8 cellular contexts compared by ENCODE assay signal in the genomic region with DNA sequence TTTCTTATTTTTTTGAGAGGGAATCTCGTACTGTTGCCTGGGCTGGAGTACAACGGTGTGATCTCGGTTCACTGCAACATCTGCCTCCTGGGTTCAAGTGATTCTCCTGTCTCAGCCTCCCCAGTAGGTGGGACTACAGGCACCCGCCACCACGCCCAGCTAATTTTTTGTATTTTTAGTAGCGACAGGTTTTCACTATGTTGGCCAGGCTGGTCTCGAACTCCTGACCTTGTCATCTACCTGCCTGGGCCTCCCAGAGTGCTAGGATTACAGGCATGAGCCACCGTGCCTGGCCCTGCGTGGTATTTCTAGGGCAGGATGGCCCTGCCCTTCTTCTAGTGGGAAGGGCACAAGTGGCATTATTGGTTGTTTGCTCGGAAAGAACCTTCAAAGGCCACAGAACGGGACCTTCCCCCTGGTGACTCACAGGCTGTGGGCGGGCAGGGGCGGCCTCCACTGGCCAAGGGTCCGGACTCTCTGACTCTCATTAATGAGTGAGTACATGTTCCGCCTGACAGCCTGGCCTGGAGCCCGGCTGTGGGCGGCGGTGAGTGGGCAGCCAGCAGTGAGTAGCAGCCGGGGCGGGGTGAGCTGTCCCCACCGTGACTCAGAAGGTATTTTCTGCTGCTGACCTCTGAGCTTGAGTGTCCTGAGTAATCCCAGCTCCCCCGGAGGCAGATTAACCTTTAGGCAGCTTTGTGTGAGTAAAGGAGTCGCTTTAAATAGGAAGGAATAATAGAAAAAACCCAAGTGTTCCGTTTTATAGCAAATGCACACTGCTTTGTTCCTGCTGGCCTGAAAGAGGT. TPM values are rescaled to one million over a fixed set of nuclear protein-coding genes. Genes with fewer than 3 reads are reported as not detected.
DNase-seq lines count a peak whose midpoint lies in the region; ATAC-seq and TF ChIP-seq lines count a peak whose summit lies in the region.

No MANE protein-coding gene starts in this region.

- no peak for TF ChIP-seq POLR2A in HCT116 (IDR thresholded peaks at IDR 0.05; ENCODE audit: borderline replicate concordance, extremely low read depth, insufficient read depth, insufficient read length)

- peak overlapping the region; percentile 92 for H3K27ac Mint-ChIP-seq in activated CD8-positive, alpha-beta T cell treated with anti-CD3 and anti-CD28 coated beads for 36 hours
- peak overlapping the region; percentile 75 for H3K27ac Mint-ChIP-seq in endodermal cell

- H3K4me1 ChIP-seq in HCT116 (ENCODE audit: control insufficient read depth in 1 of 2, insufficient read depth in 2 of 2, low read length in 2 of 2) (peaks cover 55 to 73% of the 10 kb centered on the region in 2 experiments), endodermal cell (ENCODE audit: control insufficient read depth, insufficient read depth, low read length) (peaks cover 20% of the 10 kb centered on the region)

- peaks cover 71% of the 10 kb centered on the region for H3K4me1 Mint-ChIP-seq in activated CD8-positive, alpha-beta T cell treated with anti-CD3 and anti-CD28 coated beads for 36 hours (ENCODE audit: low read depth)
- H3K4me1 Mint-ChIP-seq in endodermal cell = peaks cover 32% of the 10 kb centered on the region

- CTCF ChIA-PET in HCT116 (lab: Charles Lee) = interaction anchor here (0.6 to 0.9 kb wide), 2 partner anchors 9 to 13 kb away, joined by 3 read pairs; no protein-coding TSS in a partner anchor
- CTCF ChIA-PET in activated CD8-positive, alpha-beta T cell treated with anti-CD3 and anti-CD28 coated beads for 36 hours (lab: Charles Lee) = interaction anchor here (1.2 kb wide), 1 partner anchor 10 kb away, joined by 5 read pairs; no protein-coding TSS in a partner anchor

- peak; percentile 84 for ATAC-seq in HCT116
- ATAC-seq in activated CD8-positive, alpha-beta T cell treated with anti-CD3 and anti-CD28 coated beads for 36 hours = peak; percentile 60

- peak overlapping the region; percentile 63 for H3K4me3 Mint-ChIP-seq in activated CD8-positive, alpha-beta T cell treated with anti-CD3 and anti-CD28 coated beads for 36 hours
- H3K4me3 Mint-ChIP-seq in endodermal cell = no peak overlapping the region

- H3K9me3 ChIP-seq in HCT116 (ENCODE audit: control insufficient read depth in 1 of 2, insufficient read depth in 1 of 2, low read depth in 1 of 2, low read length in 2 of 2) (no peaks in the 10 kb centered on the region), endodermal cell (ENCODE audit: control insufficient read depth, low read length) (no peaks in the 10 kb centered on the region)

- POLR2A ChIA-PET in HCT116 (lab: Charles Lee) = interaction anchor here (0.5 to 1.7 kb wide), 7 partner anchors 11 to 109 kb away, joined by 3 to 6 read pairs (median 4); a partner anchor contains a TSS
- POLR2A ChIA-PET in activated CD8-positive, alpha-beta T cell treated with anti-CD3 and anti-CD28 coated beads for 36 hours (lab: Charles Lee) = interaction anchor here (1.2 to 1.5 kb wide), 2 partner anchors 44 to 65 kb away, joined by 4 to 6 read pairs; no protein-coding TSS in a partner anchor

- TF ChIP-seq CTCF in GM10266 (IDR thresholded peaks at IDR 0.05; ENCODE audit: control insufficient read depth, insufficient read depth, low read depth, missing control alignments) (peak; percentile 35), HCT116 (IDR thresholded peaks at IDR 0.05 in 2 of 3, conservative IDR thresholded peaks at IDR 0.05 in 1 of 3; ENCODE audit: borderline replicate concordance in 1 of 3, insufficient read depth in 1 of 3, low read depth in 2 of 3, low read length in 2 of 3) (no peak), endodermal cell (conservative IDR thresholded peaks at IDR 0.05) (no peak)
- TF ChIP-seq CTCF in activated CD8-positive, alpha-beta T cell treated with anti-CD3 and anti-CD28 coated beads for 36 hours (IDR thresholded peaks at IDR 0.05) = no peak

- peaks cover 97% of the 10 kb centered on the region for H3K79me2 ChIP-seq in HCT116 (ENCODE audit: insufficient read depth, low read length)

- H3K9ac ChIP-seq in HCT116 (ENCODE audit: low read length) (peak overlapping the region; percentile 99), endodermal cell (ENCODE audit: extremely low read depth, low read length, poor library complexity, severe bottlenecking) (peak overlapping the region; percentile 17)

- H3K27ac ChIP-seq in HCT116 (ENCODE audit: low read depth, low read length) = peak overlapping the region; percentile 99
- H3K27ac ChIP-seq in endodermal cell (ENCODE audit: low read depth, low read length) = no peak overlapping the region

- H3K4me2 ChIP-seq in HCT116 (ENCODE audit: low read length) = peak overlapping the region; percentile 89

- intact Hi-C loops in HCT116 (cut with micrococcal nuclease) = loop anchor here (5.0 to 10.0 kb wide), 2 partner anchors 98 to 296 kb away; no protein-coding TSS in a partner anchor
- intact Hi-C loops in activated CD8-positive, alpha-beta T cell treated with anti-CD3 and anti-CD28 coated beads for 36 hours (cut with micrococcal nuclease) = no loop called here

- no peaks in the 10 kb centered on the region for H3K9me2 ChIP-seq in HCT116 (ENCODE audit: insufficient read depth)

- DNase-seq in GM10266 (ENCODE audit: extremely low spot score) = peak; percentile 86
- peak; percentile 98 for DNase-seq in HCT116 (ENCODE audit: low read depth, low spot score)
- DNase-seq in NCI-H2029 (lab: John Stamatoyannopoulos, UW) = peak; percentile 83
- peak; percentile 96 for DNase-seq in activated CD8-positive, alpha-beta T cell treated with anti-CD3 and anti-CD28 coated beads for 36 hours
- DNase-seq in endodermal cell = peak; percentile 70
- DNase-seq in middle frontal gyrus (ENCODE audit: extremely low spot score, low spot score) = peak; percentile 69
- DNase-seq in stimulated activated CD8-positive, alpha-beta memory T cell treated with anti-CD3 and anti-CD28 coated beads, Interleukin-4, amount 100 ng/mL, for 24 hours (ENCODE audit: low read depth) = peak; percentile 79
- no peak for DNase-seq in NK-92 treated with Interleukin-12 subunit alpha and Interleukin-12 subunit beta, amount 100 ng/mL, for 24 hours (lab: John Stamatoyannopoulos, UW)

- H3K27me3 ChIP-seq in HCT116 (ENCODE audit: insufficient read depth, low read length) (no peaks in the 10 kb centered on the region), endodermal cell (ENCODE audit: control insufficient read depth, insufficient read depth, low read length, poor library complexity, severe bottlenecking) (no peaks in the 10 kb centered on the region)

- peaks cover 0 to 16% of the 10 kb centered on the region in 2 experiments; a peak in 1 of 4 replicates for H3K36me3 ChIP-seq in HCT116 (ENCODE audit: control insufficient read depth in 1 of 2, insufficient read depth in 2 of 2, low read length in 2 of 2)
- H3K36me3 ChIP-seq in endodermal cell (ENCODE audit: control insufficient read depth, insufficient read depth, low read length) = no peaks in the 10 kb centered on the region

- no TSS peak for BruUV-seq in HCT116 (replicated peaks; lab: Mats Ljungman, UMichigan)

- H3K4me3 ChIP-seq in HCT116 (replicated peaks in 1 of 2; ENCODE audit: low read depth in 1 of 2, low read length in 2 of 2) (peak overlapping the region; percentile 34 to 53), endodermal cell (ENCODE audit: low read length) (no peak overlapping the region)

- H3K27me3 Mint-ChIP-seq in activated CD8-positive, alpha-beta T cell treated with anti-CD3 and anti-CD28 coated beads for 36 hours = no peaks in the 10 kb centered on the region
- no peaks in the 10 kb centered on the region for H3K27me3 Mint-ChIP-seq in endodermal cell (ENCODE audit: insufficient read depth)

- H4K20me1 ChIP-seq in HCT116 (ENCODE audit: insufficient read depth) = peaks cover 17% of the 10 kb centered on the region; the same call in 1 of the 2 replicates

- TF ChIP-seq RAD21 in HCT116 (IDR thresholded peaks at IDR 0.05; ENCODE audit: low read depth) = peak; percentile 20

- H3K9me3 Mint-ChIP-seq in activated CD8-positive, alpha-beta T cell treated with anti-CD3 and anti-CD28 coated beads for 36 hours = no peaks in the 10 kb centered on the region
- no peaks in the 10 kb centered on the region for H3K9me3 Mint-ChIP-seq in endodermal cell

- H3K36me3 Mint-ChIP-seq in activated CD8-positive, alpha-beta T cell treated with anti-CD3 and anti-CD28 coated beads for 36 hours (ENCODE audit: low read depth) = peaks cover 34% of the 10 kb centered on the region
- no peaks in the 10 kb centered on the region for H3K36me3 Mint-ChIP-seq in endodermal cell (ENCODE audit: low read depth)

- H2AFZ ChIP-seq in HCT116 (ENCODE audit: low read depth, low read length, poor library complexity, severe bottlenecking) = no peak overlapping the region

- RAD21 ChIA-PET in HCT116 (lab: Charles Lee; ENCODE audit: low non-redundant PET in 1 of 2, low total read pairs in 2 of 2, uncharacterized antibody in 2 of 2, unreplicated experiment in 2 of 2) = no interaction called here

- 70 to 75% methylated on average over 19 to 24 of the region's 24 CpGs for WGBS in endodermal cell (ENCODE audit: insufficient coverage in 1 of 2, insufficient read length in 1 of 2), 2 experiments

RNA-seq across cellular contexts. Expression of a gene that starts 5.1 kb away (rescaled TPM):
- total RNA-seq in HCT116 (2021; ENCODE audit: unreplicated experiment) (48.9 TPM), endodermal cell (100 to 1,000 TPM in 1 of 2 donors, 10 to 100 TPM in 1; 84.3 to 102 TPM)
- polyA plus RNA-seq in HCT116 (2012) = 21.2 and 27.0 TPM in 2 replicates
- 10 to 100 TPM; 92.7 to 96.6 TPM for total RNA-seq in activated CD8-positive, alpha-beta T cell treated with anti-CD3 and anti-CD28 coated beads for 36 hours
- polyA plus RNA-seq in endodermal cell (2013, experiment 1 of 2) = 78.1 TPM
- 65.1 TPM for polyA plus RNA-seq in endodermal cell (2013, experiment 2 of 2)

RNA-seq across cellular contexts. Expression of a gene that starts 17.5 kb away (rescaled TPM):
- total RNA-seq in HCT116 (2021; ENCODE audit: unreplicated experiment) (137 TPM), endodermal cell (100 to 1,000 TPM; 162 to 181 TPM)
- 156 and 181 TPM in 2 replicates for polyA plus RNA-seq in HCT116 (2012)
- 10 to 100 TPM; 73.7 to 74.1 TPM for total RNA-seq in activated CD8-positive, alpha-beta T cell treated with anti-CD3 and anti-CD28 coated beads for 36 hours
- polyA plus RNA-seq in endodermal cell (2013, experiment 1 of 2) = 115 TPM
- polyA plus RNA-seq in endodermal cell (2013, experiment 2 of 2) = 103 TPM
